9 cellular contexts compared by ENCODE assay signal in the genomic region with DNA sequence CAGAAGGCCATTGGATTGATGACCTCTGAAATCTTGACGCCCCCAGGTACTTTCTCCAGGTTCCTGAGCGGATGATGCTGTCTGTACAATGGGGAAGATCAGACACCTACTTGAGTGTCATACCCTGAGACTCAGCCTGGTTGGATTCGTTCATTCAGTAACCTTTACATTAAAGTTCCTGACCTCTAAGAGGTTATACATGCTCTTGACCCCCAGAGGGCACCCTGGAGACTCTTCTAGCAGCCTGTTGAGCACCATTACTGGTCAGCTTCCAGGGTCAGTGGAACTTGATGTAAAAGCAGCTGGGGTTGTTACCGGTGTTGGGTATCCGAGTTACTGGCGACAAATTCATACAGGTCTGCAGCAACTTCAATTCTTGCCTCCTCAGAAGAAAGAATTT.
A peak's percentile ranks its signal among the peaks of the same experiment; 100 is the strongest.
DNase-seq lines count a peak whose midpoint lies in the region; ATAC-seq and TF ChIP-seq lines count a peak whose summit lies in the region.
"Had no signal": no experiment of that assay in that cellular context is flagged by ENCODE, and none has a peak within 500 bp of the region (broad histone marks: within the 10 kb centered on the region; RNA-seq: fewer than 3 reads in every experiment).

No MANE protein-coding gene starts in this region.

- intact Hi-C loops in PC-9 (cut with micrococcal nuclease; ENCODE audit: unreplicated experiment), result loop anchor here (10.0 kb wide), 1 partner anchor 624 kb away; no protein-coding TSS in a partner anchor

- H3F3A ChIP-seq in PC-9 (ENCODE audit: insufficient read depth, low read depth), result no peaks in the 10 kb centered on the region

- H3K27ac Mint-ChIP-seq in activated T-cell treated with anti-CD3 and anti-CD28 coated beads, Interleukin-2, amount 50 U/mL, for 72 hours, result no peak overlapping the region
- H3K27ac Mint-ChIP-seq in stimulated activated naive CD8-positive, alpha-beta T cell treated with anti-CD3 and anti-CD28 coated beads, Interleukin-15, amount 100 ng/mL, for 72 hours, result no peak overlapping the region
- H3K27ac Mint-ChIP-seq: activated naive CD4-positive, alpha-beta T cell treated with anti-CD3 and anti-CD28 coated beads, Interleukin-2, amount 50 U/mL, for 72 hours had no signal

- no peaks in the 10 kb centered on the region for H3K4me1 Mint-ChIP-seq in activated T-cell treated with anti-CD3 and anti-CD28 coated beads, Interleukin-2, amount 50 U/mL, for 72 hours (ENCODE audit: low read depth)
- peaks cover 18% of the 10 kb centered on the region for H3K4me1 Mint-ChIP-seq in stimulated activated naive CD8-positive, alpha-beta T cell treated with anti-CD3 and anti-CD28 coated beads, Interleukin-15, amount 100 ng/mL, for 72 hours

- peaks cover 11% of the 10 kb centered on the region; the same call in 1 of the 2 replicates for H3K27me3 ChIP-seq in PC-9 (ENCODE audit: insufficient read depth, low read depth)

- no peaks in the 10 kb centered on the region for H3K9me3 Mint-ChIP-seq in activated T-cell treated with anti-CD3 and anti-CD28 coated beads, Interleukin-2, amount 50 U/mL, for 72 hours
- no peaks in the 10 kb centered on the region for H3K9me3 Mint-ChIP-seq in stimulated activated naive CD8-positive, alpha-beta T cell treated with anti-CD3 and anti-CD28 coated beads, Interleukin-15, amount 100 ng/mL, for 72 hours
- H3K9me3 Mint-ChIP-seq: activated naive CD4-positive, alpha-beta T cell treated with anti-CD3 and anti-CD28 coated beads, Interleukin-2, amount 50 U/mL, for 72 hours had no signal

- H3K27ac ChIP-seq in PC-9, result no peak overlapping the region

- no TSS peak for BruUV-seq in PC-9 (replicated peaks; lab: Mats Ljungman, UMichigan)

- CTCF ChIA-PET in PC-9 (lab: Charles Lee), result interaction anchor here (1.0 kb wide), 1 partner anchor 150 kb away, joined by 3 read pairs; no protein-coding TSS in a partner anchor

- no peak overlapping the region for H3K4me3 ChIP-seq in PC-9
- no peak overlapping the region for H3K4me3 ChIP-seq in fibroblast of pulmonary artery (replicated peaks; ENCODE audit: low read depth, low read length)

- no peaks in the 10 kb centered on the region for H3K36me3 Mint-ChIP-seq in activated T-cell treated with anti-CD3 and anti-CD28 coated beads, Interleukin-2, amount 50 U/mL, for 72 hours (ENCODE audit: insufficient read depth in 2 of 2)
- H3K36me3 Mint-ChIP-seq: activated naive CD4-positive, alpha-beta T cell treated with anti-CD3 and anti-CD28 coated beads, Interleukin-2, amount 50 U/mL, for 72 hours had no signal

- no peaks in the 10 kb centered on the region for H3K4me1 ChIP-seq in PC-9 (replicated peaks; ENCODE audit: insufficient read depth)

- no peak overlapping the region for H3K4me3 Mint-ChIP-seq in activated T-cell treated with anti-CD3 and anti-CD28 coated beads, Interleukin-2, amount 50 U/mL, for 72 hours
- no peak overlapping the region for H3K4me3 Mint-ChIP-seq in stimulated activated naive CD8-positive, alpha-beta T cell treated with anti-CD3 and anti-CD28 coated beads, Interleukin-15, amount 100 ng/mL, for 72 hours

- no peaks in the 10 kb centered on the region for H4K20me1 ChIP-seq in PC-9 (ENCODE audit: insufficient read depth)

- peak in 1 of 2 donors; percentile 50 for ATAC-seq in activated T-cell treated with anti-CD3 and anti-CD28 coated beads, Interleukin-2, amount 50 U/mL, for 72 hours (replicated peaks in 1 of 2)
- ATAC-seq in HG02610 (IDR thresholded peaks at IDR 0.05; ENCODE audit: unreplicated experiment) (peak; percentile 59), HG03039 (IDR thresholded peaks at IDR 0.05; ENCODE audit: unreplicated experiment) (no peak), GM21515 (IDR thresholded peaks at IDR 0.05; ENCODE audit: unreplicated experiment) (no peak)
- ATAC-seq in stimulated activated naive CD8-positive, alpha-beta T cell treated with anti-CD3 and anti-CD28 coated beads, Interleukin-15, amount 100 ng/mL, for 72 hours, result peak; percentile 56

- H3K36me3 ChIP-seq in PC-9 (ENCODE audit: low read depth), result no peaks in the 10 kb centered on the region

- TF ChIP-seq CTCF in PC-9 (conservative IDR thresholded peaks at IDR 0.05) (peak; percentile 49; the same call in 1 of the 2 replicates), fibroblast of pulmonary artery (IDR thresholded peaks at IDR 0.05; ENCODE audit: low read length, missing control alignments) (peak; percentile 37)

- no peaks in the 10 kb centered on the region for H3K9me3 ChIP-seq in PC-9 (ENCODE audit: insufficient read depth, low read depth)

- no peak overlapping the region for H3K4me2 ChIP-seq in PC-9

- peaks cover 37% of the 10 kb centered on the region for H3K27me3 Mint-ChIP-seq in activated T-cell treated with anti-CD3 and anti-CD28 coated beads, Interleukin-2, amount 50 U/mL, for 72 hours (ENCODE audit: low read depth)
- peaks cover 38% of the 10 kb centered on the region for H3K27me3 Mint-ChIP-seq in stimulated activated naive CD8-positive, alpha-beta T cell treated with anti-CD3 and anti-CD28 coated beads, Interleukin-15, amount 100 ng/mL, for 72 hours

- H3K79me2 ChIP-seq in PC-9 (ENCODE audit: low read depth), result no peaks in the 10 kb centered on the region

- no peaks in the 10 kb centered on the region for H3K9me2 ChIP-seq in PC-9 (ENCODE audit: insufficient read depth)

- POLR2A ChIA-PET in PC-9 (lab: Charles Lee; ENCODE audit: unreplicated experiment), result interaction anchor here (0.5 kb wide), 1 partner anchor 710 kb away, joined by 3 read pairs; no protein-coding TSS in a partner anchor

- H2AFZ ChIP-seq in PC-9, result no peak overlapping the region

- peak; percentile 45 to 47 for DNase-seq in activated T-cell treated with anti-CD3 and anti-CD28 coated beads, Interleukin-2, amount 50 U/mL, for 72 hours
- DNase-seq in activated T-cell treated with anti-CD3 and anti-CD28 coated beads, Interleukin-2, amount 50 U/mL, for 1 hour, result no peak
- DNase-seq in PC-9 (peak in 1 of 2 experiments; percentile 43), fibroblast of pulmonary artery (ENCODE audit: low read depth) (no peak)
- peak; percentile 20 to 40 for DNase-seq in stimulated activated naive CD8-positive, alpha-beta T cell treated with anti-CD3 and anti-CD28 coated beads, Interleukin-15, amount 100 ng/mL, for 72 hours

Comparison
In these comparisons a context has a peak if more than half of its experiments do, and no peak if none do; other contexts are left out.
1. DNase-seq: peak in activated T-cell treated with anti-CD3 and anti-CD28 coated beads, Interleukin-2, amount 50 U/mL, for 72 hours (2 of 2) and stimulated activated naive CD8-positive, alpha-beta T cell treated with anti-CD3 and anti-CD28 coated beads, Interleukin-15, amount 100 ng/mL, for 72 hours (2 of 2); none in activated T-cell treated with anti-CD3 and anti-CD28 coated beads, Interleukin-2, amount 50 U/mL, for 1 hour (single experiment) and fibroblast of pulmonary artery (single experiment).
2. ATAC-seq: peak in HG02610 (single experiment) and stimulated activated naive CD8-positive, alpha-beta T cell treated with anti-CD3 and anti-CD28 coated beads, Interleukin-15, amount 100 ng/mL, for 72 hours (single experiment); none in HG03039 (single experiment) and GM21515 (single experiment).